Comparison of ENCODE assay signal across 12 cellular contexts in genomic region chr6:79586548-79586947, GRCh38. TPM values are rescaled to one million over a fixed set of nuclear protein-coding genes. Genes with fewer than 3 reads are reported as not detected.
DNase-seq lines count a peak whose midpoint lies in the region; ATAC-seq and TF ChIP-seq lines count a peak whose summit lies in the region.
"Had no signal": no experiment of that assay in that cellular context is flagged by ENCODE, and none has a peak within 500 bp of the region (broad histone marks: within the 10 kb centered on the region; RNA-seq: fewer than 3 reads in every experiment).

No MANE protein-coding gene starts in this region.

- H3K4me3 Mint-ChIP-seq in mesothelial cell of epicardium (no peak overlapping the region), T-helper 17 cell (no peak overlapping the region)
- H3K4me3 Mint-ChIP-seq: naive B cell had no signal

- in situ Hi-C loops in astrocyte of the spinal cord (cut with HindIII; ENCODE audit: low sequenced_read_pairs): no loop called here

- DNase-seq in EH (ENCODE audit: low read depth) (peak; percentile 49), HT1080 (ENCODE audit: low read depth) (peak; percentile 27), astrocyte of the spinal cord (ENCODE audit: low read depth, low spot score) (peak; percentile 39), mesothelial cell of epicardium (ENCODE audit: low spot score in 2 of 2, unreplicated experiment in 2 of 2) (no peak), T-helper 17 cell (no peak), retina (no peak)
- no peak for DNase-seq in NK-92 treated with Interleukin-12 subunit alpha and Interleukin-12 subunit beta, amount 100 ng/mL, for 24 hours (lab: John Stamatoyannopoulos, UW)
- DNase-seq: aorta, naive B cell, tibial artery had no signal

- H3K4me1 Mint-ChIP-seq in mesothelial cell of epicardium (no peaks in the 10 kb centered on the region), T-helper 17 cell (no peaks in the 10 kb centered on the region)
- H3K4me1 Mint-ChIP-seq: naive B cell had no signal

- H3K27me3 Mint-ChIP-seq in mesothelial cell of epicardium (ENCODE audit: low read depth) (no peaks in the 10 kb centered on the region), T-helper 17 cell (no peaks in the 10 kb centered on the region)
- H3K27me3 Mint-ChIP-seq: naive B cell had no signal

- H3K9me3 Mint-ChIP-seq in mesothelial cell of epicardium: peaks cover 18% of the 10 kb centered on the region

- H3K4me3 ChIP-seq in astrocyte of the spinal cord (ENCODE audit: low read depth, low read length): no peak overlapping the region
- H3K4me3 ChIP-seq: SJSA1, tibial artery had no signal

- H3K36me3 Mint-ChIP-seq in mesothelial cell of epicardium: peaks cover 25% of the 10 kb centered on the region
- H3K36me3 Mint-ChIP-seq in T-helper 17 cell (ENCODE audit: low read depth): no peaks in the 10 kb centered on the region
- H3K36me3 Mint-ChIP-seq: naive B cell had no signal

- TF ChIP-seq CTCF in astrocyte of the spinal cord (IDR thresholded peaks at IDR 0.05; ENCODE audit: low read depth, low read length): peak; percentile 61
- TF ChIP-seq CTCF in mesothelial cell of epicardium (IDR thresholded peaks at IDR 0.05; ENCODE audit: unreplicated experiment): peak; percentile 56

- H3K9me3 ChIP-seq in T-helper 17 cell (ENCODE audit: control insufficient read depth, low read length, poor library complexity, severe bottlenecking): no peaks in the 10 kb centered on the region
- H3K9me3 ChIP-seq: SJSA1 had no signal

- H3K27ac Mint-ChIP-seq in mesothelial cell of epicardium: no peak overlapping the region
- no peak overlapping the region for H3K27ac Mint-ChIP-seq in T-helper 17 cell

- ATAC-seq in T-helper 17 cell: no peak
- ATAC-seq in HG03025 (IDR thresholded peaks at IDR 0.05; ENCODE audit: low FRiP score, unreplicated experiment): no peak

RNA-seq across cellular contexts. Expression of gene SH3BGRL2, which starts 44.6 kb away (rescaled TPM):
- total RNA-seq in HT1080 (2014; rRNA removed; shearing (Covaris generic)): 4.8 and 6.3 TPM in 2 replicates
- 10.8 and 14.0 TPM in 2 replicates for polyA plus RNA-seq in HT1080 (2015; cell fraction: cytosol; rRNA removed)
- 6.1 and 7.2 TPM in 2 replicates for polyA plus RNA-seq in HT1080 (2015; cell fraction: nucleus; rRNA removed)
- total RNA-seq in mesothelial cell of epicardium (24.7 to 27.1 TPM (median 26.1 TPM) in 3 replicates), T-helper 17 cell (10 to 100 TPM in 1 of 2 donors, 1 to 10 TPM in 1; 2.1 to 36.0 TPM)

RNA-seq across cellular contexts. Expression of gene LCA5, which starts 49.3 kb away (rescaled TPM):
- 0.33 and 0.37 TPM in 2 replicates for total RNA-seq in HT1080 (2014; rRNA removed; shearing (Covaris generic))
- 1.5 and 2.2 TPM in 2 replicates for polyA plus RNA-seq in HT1080 (2015; cell fraction: cytosol; rRNA removed)
- 2.2 and 2.8 TPM in 2 replicates for polyA plus RNA-seq in HT1080 (2015; cell fraction: nucleus; rRNA removed)
- total RNA-seq in mesothelial cell of epicardium (8.7 to 9.2 TPM (median 8.9 TPM) in 3 replicates), T-helper 17 cell (under 1 TPM; 0.08 to 0.10 TPM)

Comparison
In these comparisons a context has a peak if more than half of its experiments do, and no peak if none do; other contexts are left out.
1. DNase-seq: peak in EH (single experiment), HT1080 (single experiment) and astrocyte of the spinal cord (single experiment); none in mesothelial cell of epicardium (0 of 2), T-helper 17 cell (0 of 3), retina (single experiment) and NK-92 treated with Interleukin-12 subunit alpha and Interleukin-12 subunit beta, amount 100 ng/mL, for 24 hours (single experiment).